ENCODE assay signal across 8 cellular contexts in the genomic region with DNA sequence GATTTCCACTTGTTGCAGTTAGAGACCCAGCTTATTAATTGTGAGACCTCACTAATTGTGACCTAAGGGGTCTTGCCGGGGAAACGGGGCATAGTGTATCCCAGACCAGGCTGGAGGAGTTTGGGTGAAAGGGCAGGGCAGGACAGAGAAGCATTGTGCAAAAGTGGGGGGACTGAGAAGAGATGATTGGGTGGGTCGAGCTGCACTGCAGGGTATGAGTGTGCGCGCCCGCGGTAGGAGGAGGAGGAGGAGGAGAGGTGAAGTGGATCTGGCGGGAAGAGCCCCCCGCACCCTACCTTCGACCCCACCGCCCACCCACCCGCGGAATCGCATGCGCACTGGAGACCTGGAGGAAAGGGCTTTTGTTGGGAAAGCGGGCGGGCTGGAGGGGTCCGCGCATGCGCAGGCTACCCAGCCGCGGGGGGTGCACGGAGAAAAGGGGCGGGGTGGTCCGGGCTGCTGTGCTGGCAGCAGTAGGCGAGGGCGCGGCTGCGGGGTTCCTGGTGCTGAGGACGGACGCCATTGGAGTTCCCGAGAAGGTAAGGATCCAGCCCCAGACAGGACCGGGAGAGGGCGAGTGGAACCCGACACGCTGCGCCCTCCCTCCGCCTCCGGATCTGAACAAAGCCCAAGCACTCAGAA. TPM values are rescaled to one million over a fixed set of nuclear protein-coding genes. Genes with fewer than 3 reads are reported as not detected.
A peak's percentile ranks its signal among the peaks of the same experiment; 100 is the strongest.
DNase-seq lines count a peak whose midpoint lies in the region; ATAC-seq, FAIRE-seq and TF ChIP-seq lines count a peak whose summit lies in the region.
"Not testable (repeated sequence)": the region's sequence is repeated elsewhere in the genome, so short reads cannot be mapped to it uniquely, and the experiment has no call there.

A gene with protein sequence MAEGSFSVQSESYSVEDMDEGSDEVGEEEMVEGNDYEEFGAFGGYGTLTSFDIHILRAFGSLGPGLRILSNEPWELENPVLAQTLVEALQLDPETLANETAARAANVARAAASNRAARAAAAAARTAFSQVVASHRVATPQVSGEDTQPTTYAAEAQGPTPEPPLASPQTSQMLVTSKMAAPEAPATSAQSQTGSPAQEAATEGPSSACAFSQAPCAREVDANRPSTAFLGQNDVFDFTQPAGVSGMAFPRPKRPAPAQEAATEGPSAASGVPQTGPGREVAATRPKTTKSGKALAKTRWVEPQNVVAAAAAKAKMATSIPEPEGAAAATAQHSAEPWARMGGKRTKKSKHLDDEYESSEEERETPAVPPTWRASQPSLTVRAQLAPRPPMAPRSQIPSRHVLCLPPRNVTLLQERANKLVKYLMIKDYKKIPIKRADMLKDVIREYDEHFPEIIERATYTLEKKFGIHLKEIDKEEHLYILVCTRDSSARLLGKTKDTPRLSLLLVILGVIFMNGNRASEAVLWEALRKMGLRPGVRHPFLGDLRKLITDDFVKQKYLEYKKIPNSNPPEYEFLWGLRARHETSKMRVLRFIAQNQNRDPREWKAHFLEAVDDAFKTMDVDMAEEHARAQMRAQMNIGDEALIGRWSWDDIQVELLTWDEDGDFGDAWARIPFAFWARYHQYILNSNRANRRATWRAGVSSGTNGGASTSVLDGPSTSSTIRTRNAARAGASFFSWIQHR (plus strand): TSS at position 462 of the 642 bp plus-strand sequence. CDS start 1,035 bp downstream, outside the sequence.

- H3K27me3 Mint-ChIP-seq in HFFc6 (ENCODE audit: insufficient read depth); activated B cell treated with CpG ODN at 0.5 μM for 24 hours: not testable (repeated sequence)

- not testable (repeated sequence) for DNase-seq in A172 (ENCODE audit: low spot score); HFFc6; activated B cell treated with CpG ODN at 0.5 μM for 24 hours; dermis microvascular lymphatic vessel endothelial cell (ENCODE audit: low read depth in 2 of 2); frontal cortex (ENCODE audit: low spot score in 2 of 2); lung (ENCODE audit: low spot score); omental fat pad (ENCODE audit: low spot score); stimulated activated naive CD8-positive, alpha-beta T cell treated with anti-CD3 and anti-CD28 coated beads, Interleukin-15, Interleukin-2, amounts not matched to agents 100 U/mL and 50 U/mL, for 24 hours

- CTCF ChIA-PET in activated B cell treated with CpG ODN at 0.5 μM for 24 hours (lab: Charles Lee), result not testable (repeated sequence)

- not testable (repeated sequence) for H3K9me3 Mint-ChIP-seq in HFFc6, activated B cell treated with CpG ODN at 0.5 μM for 24 hours

- FAIRE-seq in frontal cortex (lab: Jason Lieb, UNC), result not testable (repeated sequence)

- H3K36me3 ChIP-seq in lung (ENCODE audit: control insufficient read depth in 2 of 2, insufficient read depth in 2 of 2, low read length in 2 of 2), result not testable (repeated sequence)

- not testable (repeated sequence) for H3K27ac ChIP-seq in lung (ENCODE audit: low read depth in 1 of 2, low read length in 1 of 2)

- H3K36me3 Mint-ChIP-seq in HFFc6 (ENCODE audit: low read depth); activated B cell treated with CpG ODN at 0.5 μM for 24 hours (ENCODE audit: low read depth): not testable (repeated sequence)

- H3K4me3 Mint-ChIP-seq in HFFc6, activated B cell treated with CpG ODN at 0.5 μM for 24 hours: not testable (repeated sequence)

- not testable (repeated sequence) for H3K4me3 ChIP-seq in lung

- intact Hi-C loops in activated B cell treated with CpG ODN at 0.5 μM for 24 hours (cut with micrococcal nuclease), result not testable (repeated sequence)

- POLR2A ChIA-PET in activated B cell treated with CpG ODN at 0.5 μM for 24 hours (lab: Charles Lee), result not testable (repeated sequence)

- H3K27ac Mint-ChIP-seq in HFFc6, activated B cell treated with CpG ODN at 0.5 μM for 24 hours: not testable (repeated sequence)

- ATAC-seq in activated B cell treated with CpG ODN at 0.5 μM for 24 hours (ENCODE audit: low read depth) (peak; percentile 67), lung (ENCODE audit: insufficient read depth, low FRiP score) (peak; percentile 63), omental fat pad (ENCODE audit: low FRiP score) (peak; percentile 46)
- peak; percentile 65 for ATAC-seq in stimulated activated naive CD8-positive, alpha-beta T cell treated with anti-CD3 and anti-CD28 coated beads, Interleukin-15, Interleukin-2, amounts not matched to agents 100 U/mL and 50 U/mL, for 24 hours

- H3K9me3 ChIP-seq in lung (ENCODE audit: control insufficient read depth in 2 of 2, insufficient read depth in 1 of 2, low read length in 1 of 2), result not testable (repeated sequence)

- not testable (repeated sequence) for TF ChIP-seq CTCF in HFFc6 (IDR thresholded peaks at IDR 0.05); activated B cell treated with CpG ODN at 0.5 μM for 24 hours (IDR thresholded peaks at IDR 0.05); lung (IDR thresholded peaks at IDR 0.05; ENCODE audit: control extremely low read depth, extremely low read depth); omental fat pad (IDR thresholded peaks at IDR 0.05)

- not testable (repeated sequence) for H3K4me1 Mint-ChIP-seq in HFFc6 (ENCODE audit: low read depth); activated B cell treated with CpG ODN at 0.5 μM for 24 hours

- H3K4me1 ChIP-seq in lung (ENCODE audit: control insufficient read depth in 2 of 2, insufficient read depth in 2 of 2, low read length in 2 of 2), result not testable (repeated sequence)

- no CpG with 5 or more reads among the region's 39 CpGs for WGBS in lung, 2 donors

- H3K27me3 ChIP-seq in lung (ENCODE audit: control insufficient read depth, insufficient read depth), result not testable (repeated sequence)

RNA-seq across cellular contexts. Expression of the gene that starts here (rescaled TPM):
- 6.9 and 12.0 TPM in 2 replicates for total RNA-seq in A172 (2014; rRNA removed; shearing (Covaris generic))
- 10 to 100 TPM; 23.9 to 43.6 (median 32.7) TPM for total RNA-seq in HFFc6 (2021; fragmentation: NEBNext Ultra II Directional; extraction: Animal tissue kit (Norgen Biotek cat#: 25700))
- total RNA-seq in activated B cell treated with CpG ODN at 0.5 μM for 24 hours, result 3.2 and 5.1 TPM in 2 replicates
- total RNA-seq in dermis microvascular lymphatic vessel endothelial cell, result 18.9 and 33.4 TPM in 2 replicates
- total RNA-seq in frontal cortex, result 120 TPM
- 1 to 10 TPM in 1 of 2 donors, under 1 TPM in 1; 0.55 to 5.0 TPM for total RNA-seq in lung
- 1 to 10 TPM in 1 of 2 donors, under 1 TPM in 1; 0.08 to 2.0 TPM for polyA plus RNA-seq in lung
- total RNA-seq in omental fat pad, result 1 to 10 TPM in 2 of 4 donors, under 1 TPM in 2; 0.47 to 6.4 (median 3.3) TPM
